In the genomic region with DNA sequence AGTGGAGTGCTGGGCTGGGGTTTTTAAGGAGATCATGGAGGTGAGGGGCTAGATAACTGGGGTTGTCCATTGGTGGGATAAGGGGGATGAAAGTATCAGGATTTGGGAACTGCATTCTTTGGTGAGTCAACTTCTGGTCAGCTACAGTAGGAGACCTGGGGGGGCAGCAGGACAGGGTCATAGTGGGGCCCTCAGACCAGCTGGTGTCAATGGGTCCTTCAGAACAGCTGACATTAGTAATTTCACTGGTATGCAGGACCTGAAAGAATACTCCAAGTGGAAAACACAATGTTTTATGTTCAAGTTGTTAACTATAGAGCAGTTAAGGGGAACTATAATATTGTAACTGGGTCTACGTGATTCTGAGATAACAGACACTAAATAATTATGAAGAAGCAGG, we compare ENCODE assay signal across 13 cellular contexts. TPM values are rescaled to one million over a fixed set of nuclear protein-coding genes. Genes with fewer than 3 reads are reported as not detected.
DNase-seq lines count a peak whose midpoint lies in the region; ATAC-seq and TF ChIP-seq lines count a peak whose summit lies in the region.
"Had no signal": no experiment of that assay in that cellular context is flagged by ENCODE, and none has a peak within 500 bp of the region (broad histone marks: within the 10 kb centered on the region; RNA-seq: fewer than 3 reads in every experiment).

No MANE protein-coding gene starts in this region.

- no peak for ATAC-seq in T-helper 17 cell
- ATAC-seq in effector memory CD8-positive, alpha-beta T cell (replicated peaks) = no peak
- ATAC-seq: K562, Panc1 had no signal

- no peaks in the 10 kb centered on the region for H3K9me3 Mint-ChIP-seq in CD14-positive monocyte
- H3K9me3 Mint-ChIP-seq in effector memory CD8-positive, alpha-beta T cell = no peaks in the 10 kb centered on the region

- peak overlapping the region; percentile 33 for H3K4me2 ChIP-seq in skeletal muscle satellite cell (ENCODE audit: low read length)
- H3K4me2 ChIP-seq: BLaER1 treated with 17β-estradiol and CSF1 and Interleukin-3, amounts not matched to agents 10 nM and 100 nM had no signal

- no peak for TF ChIP-seq CTCF in CD14-positive monocyte (IDR thresholded peaks at IDR 0.05)

- H3K9ac ChIP-seq in skeletal muscle satellite cell (ENCODE audit: low read depth, low read length) = no peak overlapping the region
- H3K9ac ChIP-seq: BLaER1 treated with 17β-estradiol and CSF1 and Interleukin-3, amounts not matched to agents 10 nM and 100 nM had no signal

- H3K4me3 Mint-ChIP-seq in T-helper 17 cell (no peak overlapping the region), CD14-positive monocyte (no peak overlapping the region)
- no peak overlapping the region for H3K4me3 Mint-ChIP-seq in effector memory CD8-positive, alpha-beta T cell

- H3K27me3 ChIP-seq in skeletal muscle satellite cell (ENCODE audit: control insufficient read depth, insufficient read depth, low read length) = no peaks in the 10 kb centered on the region
- H3K27me3 ChIP-seq: BLaER1 treated with 17β-estradiol and CSF1 and Interleukin-3, amounts not matched to agents 10 nM and 100 nM had no signal

- H3K9me3 ChIP-seq in T-helper 17 cell (ENCODE audit: control insufficient read depth, low read length, poor library complexity, severe bottlenecking) = no peaks in the 10 kb centered on the region
- H3K9me3 ChIP-seq in skeletal muscle satellite cell (replicated peaks; ENCODE audit: low read length) = no peaks in the 10 kb centered on the region

- no peaks in the 10 kb centered on the region for H3K36me3 Mint-ChIP-seq in T-helper 17 cell (ENCODE audit: low read depth)
- no peaks in the 10 kb centered on the region for H3K36me3 Mint-ChIP-seq in CD14-positive monocyte
- no peaks in the 10 kb centered on the region for H3K36me3 Mint-ChIP-seq in effector memory CD8-positive, alpha-beta T cell (ENCODE audit: insufficient read depth)

- H3K27me3 Mint-ChIP-seq in T-helper 17 cell (no peaks in the 10 kb centered on the region), CD14-positive monocyte (ENCODE audit: low read depth in 3 of 3) (peaks cover 3 to 8% (median 7%) of the 10 kb centered on the region in 3 donors)
- no peaks in the 10 kb centered on the region for H3K27me3 Mint-ChIP-seq in effector memory CD8-positive, alpha-beta T cell

- DNase-seq in HCEC 1CT (peak; percentile 41), T-helper 17 cell (no peak), kidney tubule cell (ENCODE audit: low spot score) (peak; percentile 26), CD14-positive monocyte (ENCODE audit: low spot score) (no peak), iPS-NIHi11 (ENCODE audit: low spot score) (no peak)
- DNase-seq in effector memory CD8-positive, alpha-beta T cell = no peak
- DNase-seq: MV-4-11, NCI-H1694 treated with DMSO at 0.1 percent for 48 hours had no signal

- peaks cover 25% of the 10 kb centered on the region for H3K4me1 Mint-ChIP-seq in T-helper 17 cell
- H3K4me1 Mint-ChIP-seq in CD14-positive monocyte = peaks cover 11% of the 10 kb centered on the region
- H3K4me1 Mint-ChIP-seq in effector memory CD8-positive, alpha-beta T cell (ENCODE audit: low read depth in 2 of 2) = peaks cover 9 to 12% of the 10 kb centered on the region in 2 donors

- peaks cover 39% of the 10 kb centered on the region for H3K4me1 ChIP-seq in skeletal muscle satellite cell (ENCODE audit: control insufficient read depth, insufficient read depth, low read length)
- H3K4me1 ChIP-seq: BLaER1 treated with 17β-estradiol and CSF1 and Interleukin-3, amounts not matched to agents 10 nM and 100 nM had no signal

- no peak overlapping the region for H3K4me3 ChIP-seq in skeletal muscle satellite cell (ENCODE audit: low read length)
- H3K4me3 ChIP-seq: BLaER1 treated with 17β-estradiol and CSF1 and Interleukin-3, amounts not matched to agents 10 nM and 100 nM; K562 had no signal

- H3K27ac Mint-ChIP-seq in T-helper 17 cell = peak overlapping the region; percentile 86
- no peak overlapping the region for H3K27ac Mint-ChIP-seq in CD14-positive monocyte
- peak overlapping the region in 1 of 2 donors; percentile 20 for H3K27ac Mint-ChIP-seq in effector memory CD8-positive, alpha-beta T cell

- H3K36me3 ChIP-seq in skeletal muscle satellite cell (ENCODE audit: insufficient read depth, low read length) = no peaks in the 10 kb centered on the region
- H3K36me3 ChIP-seq: BLaER1 treated with 17β-estradiol and CSF1 and Interleukin-3, amounts not matched to agents 10 nM and 100 nM had no signal

- intact Hi-C loops in CD14-positive monocyte (cut with micrococcal nuclease) = loop anchor here (5.0 to 10.0 kb wide), 5 partner anchors 461 to 1547 kb away; a partner anchor contains a TSS

RNA-seq across cellular contexts. Expression of a gene that starts 2.8 kb away (rescaled TPM):
- 10 to 100 TPM; 31.1 to 36.5 TPM for total RNA-seq in T-helper 17 cell
- total RNA-seq in skeletal muscle satellite cell (2012; rRNA removed) = 7.4 and 10.6 TPM in 2 replicates
- 1 to 10 TPM; 1.7 to 2.4 TPM for polyA plus RNA-seq in CD14-positive monocyte
- total RNA-seq: A673 had no signal

Comparison
In these comparisons a context has a peak if more than half of its experiments do, and no peak if none do; other contexts are left out.
1. DNase-seq: peak in HCEC 1CT (single experiment) and kidney tubule cell (single experiment); none in T-helper 17 cell (0 of 3), CD14-positive monocyte (single experiment), iPS-NIHi11 (single experiment) and effector memory CD8-positive, alpha-beta T cell (0 of 3).